ENCODE assay signal across 10 cellular contexts in genomic region chr1:104706631-104707147, GRCh38.
DNase-seq lines count a peak whose midpoint lies in the region; ATAC-seq and TF ChIP-seq lines count a peak whose summit lies in the region.
"Had no signal": no experiment of that assay in that cellular context is flagged by ENCODE, and none has a peak within 500 bp of the region (broad histone marks: within the 10 kb centered on the region; RNA-seq: fewer than 3 reads in every experiment).

No MANE protein-coding gene starts in this region.

- no peaks in the 10 kb centered on the region for H3K36me3 ChIP-seq in BE2C
- peaks cover 0 to 2% of the 10 kb centered on the region in 2 donors for H3K36me3 ChIP-seq in uterus

- H3K4me1 ChIP-seq in BE2C (no peaks in the 10 kb centered on the region), uterus (no peaks in the 10 kb centered on the region)

- no peak overlapping the region for H3K27ac ChIP-seq in uterus

- DNase-seq in COLO829 (ENCODE audit: low spot score) (peak; percentile 2), MV-4-11 (lab: John Stamatoyannopoulos, UW) (peak; percentile 1), dedifferentiated amniotic fluid mesenchymal stem cell (ENCODE audit: extremely low spot score) (peak; percentile 19), BE2C (no peak), uterus (no peak)
- DNase-seq: naive B cell, NCI-H2081 had no signal

- H3K9me3 ChIP-seq in BE2C: no peaks in the 10 kb centered on the region
- no peaks in the 10 kb centered on the region for H3K9me3 ChIP-seq in uterus

- peak; percentile 59 for ATAC-seq in GM19351 (IDR thresholded peaks at IDR 0.05; ENCODE audit: unreplicated experiment)
- ATAC-seq in HG03095 (IDR thresholded peaks at IDR 0.05; ENCODE audit: unreplicated experiment): no peak
- no peak for ATAC-seq in HG03280 (IDR thresholded peaks at IDR 0.05; ENCODE audit: unreplicated experiment)

- no peak for TF ChIP-seq POLR2A in uterus (IDR thresholded peaks at IDR 0.05)

- intact Hi-C loops in uterus (cut with DNase I; ENCODE audit: low total_unique reads): no loop called here

- H3K4me3 ChIP-seq in BE2C (ENCODE audit: low read depth, low read length): no peak overlapping the region
- no peak overlapping the region for H3K4me3 ChIP-seq in uterus

- no peak for TF ChIP-seq CTCF in BE2C (IDR thresholded peaks at IDR 0.05; ENCODE audit: low read depth, low read length)
- no peak for TF ChIP-seq CTCF in uterus (IDR thresholded peaks at IDR 0.05)

- H3K27me3 ChIP-seq in BE2C (no peaks in the 10 kb centered on the region), uterus (no peaks in the 10 kb centered on the region)

Comparison
In these comparisons a context has a peak if more than half of its experiments do, and no peak if none do; other contexts are left out.
1. DNase-seq: peak in COLO829 (single experiment), MV-4-11 (single experiment) and dedifferentiated amniotic fluid mesenchymal stem cell (single experiment); none in BE2C (single experiment) and uterus (0 of 2).